ENCODE assay signal across 9 cellular contexts in genomic region chr6:144305985-144306384, GRCh38. TPM values are rescaled to one million over a fixed set of nuclear protein-coding genes. Genes with fewer than 3 reads are reported as not detected.
DNase-seq lines count a peak whose midpoint lies in the region; ATAC-seq and TF ChIP-seq lines count a peak whose summit lies in the region.
"Had no signal": no experiment of that assay in that cellular context is flagged by ENCODE, and none has a peak within 500 bp of the region (broad histone marks: within the 10 kb centered on the region; RNA-seq: fewer than 3 reads in every experiment).

No MANE protein-coding gene starts in this region.

- H3K4me1 ChIP-seq in adrenal gland (replicated peaks in 1 of 2) = peaks cover 0 to 6% of the 10 kb centered on the region in 2 donors
- H3K4me1 ChIP-seq in colonic mucosa = no peaks in the 10 kb centered on the region
- H3K4me1 ChIP-seq: BLaER1 had no signal

- no peak for TF ChIP-seq POLR2A in adrenal gland (IDR thresholded peaks at IDR 0.05)

- intact Hi-C loops in adrenal gland (cut with DNase I) = no loop called here
- intact Hi-C loops in colonic mucosa (cut with DNase I) = no loop called here

- H3K4me3 ChIP-seq in adrenal gland (no peak overlapping the region), colonic mucosa (no peak overlapping the region)
- H3K4me3 ChIP-seq: BLaER1 had no signal

- H3K4me1 Mint-ChIP-seq in activated T-helper 17 cell treated with anti-CD3 and anti-CD28 coated beads, Interleukin-2, amount 50 U/mL, for 72 hours = peaks cover 19% of the 10 kb centered on the region
- peaks cover 11 to 18% of the 10 kb centered on the region in 2 donors for H3K4me1 Mint-ChIP-seq in stimulated activated naive B cell treated with anti-CD40 and anti-IgM and Interleukin-4, amounts not matched to agents 10 μg/mL and 1 μg/mL and 100 μg/mL, for 72 hours

- no peaks in the 10 kb centered on the region for H3K36me3 Mint-ChIP-seq in activated T-helper 17 cell treated with anti-CD3 and anti-CD28 coated beads, Interleukin-2, amount 50 U/mL, for 72 hours (ENCODE audit: low read depth)
- H3K36me3 Mint-ChIP-seq in stimulated activated naive B cell treated with anti-CD40 and anti-IgM and Interleukin-4, amounts not matched to agents 10 μg/mL and 1 μg/mL and 100 μg/mL, for 72 hours = peaks cover 0 to 3% of the 10 kb centered on the region in 2 donors

- no peak overlapping the region for H3K9ac ChIP-seq in colonic mucosa (ENCODE audit: low read depth in 2 of 2, low read length in 2 of 2)
- H3K9ac ChIP-seq: BLaER1 had no signal

- no peaks in the 10 kb centered on the region for H3K9me3 ChIP-seq in adrenal gland (replicated peaks in 1 of 3)
- no peaks in the 10 kb centered on the region for H3K9me3 ChIP-seq in colonic mucosa
- H3K9me3 ChIP-seq: BLaER1 had no signal

- H3K27ac Mint-ChIP-seq in activated T-helper 17 cell treated with anti-CD3 and anti-CD28 coated beads, Interleukin-2, amount 50 U/mL, for 72 hours = peak overlapping the region; percentile 33
- H3K27ac Mint-ChIP-seq in stimulated activated naive B cell treated with anti-CD40 and anti-IgM and Interleukin-4, amounts not matched to agents 10 μg/mL and 1 μg/mL and 100 μg/mL, for 72 hours = no peak overlapping the region

- TF ChIP-seq CTCF in adrenal gland (IDR thresholded peaks at IDR 0.05) = no peak
- no peak for TF ChIP-seq CTCF in colonic mucosa (IDR thresholded peaks at IDR 0.05)

- H3K36me3 ChIP-seq in adrenal gland (replicated peaks in 1 of 2) (peaks cover 0 to 8% of the 10 kb centered on the region in 2 donors), colonic mucosa (no peaks in the 10 kb centered on the region)
- H3K36me3 ChIP-seq: BLaER1 had no signal

- H3K27me3 Mint-ChIP-seq in activated T-helper 17 cell treated with anti-CD3 and anti-CD28 coated beads, Interleukin-2, amount 50 U/mL, for 72 hours = peaks cover 11% of the 10 kb centered on the region
- peaks cover 5 to 14% of the 10 kb centered on the region in 2 donors for H3K27me3 Mint-ChIP-seq in stimulated activated naive B cell treated with anti-CD40 and anti-IgM and Interleukin-4, amounts not matched to agents 10 μg/mL and 1 μg/mL and 100 μg/mL, for 72 hours

- H3K27me3 ChIP-seq in adrenal gland (no peaks in the 10 kb centered on the region), colonic mucosa (no peaks in the 10 kb centered on the region)
- H3K27me3 ChIP-seq: BLaER1 had no signal

- H3K27ac ChIP-seq in adrenal gland (no peak overlapping the region), colonic mucosa (no peak overlapping the region)
- H3K27ac ChIP-seq: BLaER1 had no signal

- H3K9me3 Mint-ChIP-seq in activated T-helper 17 cell treated with anti-CD3 and anti-CD28 coated beads, Interleukin-2, amount 50 U/mL, for 72 hours = no peaks in the 10 kb centered on the region
- H3K9me3 Mint-ChIP-seq in stimulated activated naive B cell treated with anti-CD40 and anti-IgM and Interleukin-4, amounts not matched to agents 10 μg/mL and 1 μg/mL and 100 μg/mL, for 72 hours = no peaks in the 10 kb centered on the region

- H3K4me3 Mint-ChIP-seq in activated T-helper 17 cell treated with anti-CD3 and anti-CD28 coated beads, Interleukin-2, amount 50 U/mL, for 72 hours = peak overlapping the region; percentile 43
- peak overlapping the region in 1 of 2 donors; percentile 4 for H3K4me3 Mint-ChIP-seq in stimulated activated naive B cell treated with anti-CD40 and anti-IgM and Interleukin-4, amounts not matched to agents 10 μg/mL and 1 μg/mL and 100 μg/mL, for 72 hours

- WGBS in adrenal gland, 4 donors = 73 to 88% (median 79%) methylated on average over 3 of the region's 3 CpGs

- DNase-seq in activated gamma-delta T cell treated with Interleukin-2 at 50 U/mL for 16 hours (peak; percentile 27), activated gamma-delta T cell (lab: John Stamatoyannopoulos, UW) (no peak), adrenal gland (no peak), colonic mucosa (no peak), NCI-H146 (lab: John Stamatoyannopoulos, UW) (no peak)
- no peak for DNase-seq in stimulated activated naive B cell treated with anti-CD40 and anti-IgM and Interleukin-4, amounts not matched to agents 10 μg/mL and 1 μg/mL and 100 μg/mL, for 72 hours

- peak; percentile 91 for ATAC-seq in HG03025 (IDR thresholded peaks at IDR 0.05; ENCODE audit: low FRiP score, unreplicated experiment)
- peak; percentile 82 for ATAC-seq in activated T-helper 17 cell treated with anti-CD3 and anti-CD28 coated beads, Interleukin-2, amount 50 U/mL, for 72 hours (replicated peaks)
- peak; percentile 23 to 33 for ATAC-seq in stimulated activated naive B cell treated with anti-CD40 and anti-IgM and Interleukin-4, amounts not matched to agents 10 μg/mL and 1 μg/mL and 100 μg/mL, for 72 hours (replicated peaks)

RNA-seq across cellular contexts. Expression of gene UTRN, which starts 20.9 kb away (rescaled TPM):
- total RNA-seq in activated T-helper 17 cell treated with anti-CD3 and anti-CD28 coated beads, Interleukin-2, amount 50 U/mL, for 72 hours = 10 to 100 TPM; 51.2 to 55.1 TPM
- total RNA-seq in adrenal gland (100 to 1,000 TPM in 6 of 8 donors, 10 to 100 TPM in 2; 79.6 to 194 (median 125) TPM), colonic mucosa (10 to 100 TPM; 72.7 to 80.1 TPM)
- polyA plus RNA-seq in adrenal gland = 10 to 100 TPM in 2 of 3 donors, 1 to 10 TPM in 1; 7.6 to 23.0 (median 19.5) TPM

Comparison
In these comparisons a context has a peak if more than half of its experiments do, and no peak if none do; other contexts are left out.
1. ATAC-seq: peak in every context shown above with its lines; median percentile 91 in HG03025; 82 in activated T-helper 17 cell treated with anti-CD3 and anti-CD28 coated beads, Interleukin-2, amount 50 U/mL, for 72 hours; 28 in stimulated activated naive B cell treated with anti-CD40 and anti-IgM and Interleukin-4, amounts not matched to agents 10 μg/mL and 1 μg/mL and 100 μg/mL, for 72 hours.